ENCODE assay signal across 23 cellular contexts in genomic region chr6:40369028-40369427, GRCh38.
"Had no signal": no experiment of that assay in that cellular context is flagged by ENCODE, and none has a peak within 500 bp of the region (broad histone marks: within the 10 kb centered on the region; RNA-seq: fewer than 3 reads in every experiment).

No MANE protein-coding gene starts in this region.

- H3K4me3 Mint-ChIP-seq: activated naive CD4-positive, alpha-beta T cell treated with anti-CD3 and anti-CD28 coated beads for 36 hours; activated naive CD8-positive, alpha-beta T cell treated with anti-CD3 and anti-CD28 coated beads for 36 hours; stimulated activated naive B cell treated with anti-CD40 and anti-IgM and Interleukin-4, amounts not matched to agents 10 μg/mL and 1 μg/mL and 100 μg/mL, for 72 hours had no signal

- DNase-seq: activated CD4-positive, alpha-beta T cell treated with anti-CD3 and anti-CD28 coated beads, Interleukin-2, amount 50 U/mL, for 1 hour; activated CD4-positive, CD25-positive, alpha-beta regulatory T cell treated with anti-CD3 and anti-CD28 coated beads, Interleukin-2, amount 50 U/mL, for 72 hours; activated effector memory CD4-positive, alpha-beta T cell treated with Interleukin-2 at 50 U/mL for 16 hours; activated naive CD4-positive, alpha-beta T cell treated with anti-CD3 and anti-CD28 coated beads for 36 hours; activated naive CD8-positive, alpha-beta T cell treated with anti-CD3 and anti-CD28 coated beads for 36 hours; activated T-cell treated with anti-CD3 and anti-CD28 coated beads for 4 hours; amniotic stem cell; brain microvascular endothelial cell; dorsolateral prefrontal cortex; effector memory CD4-positive, alpha-beta T cell; erythroblast; kidney; left colon; mammary epithelial cell; ovary; stimulated activated CD4-positive, alpha-beta T cell treated with anti-CD3 and anti-CD28 coated beads, Interleukin-15, amount 100 ng/mL, for 24 hours; stimulated activated CD4-positive, alpha-beta T cell treated with anti-CD3 and anti-CD28 coated beads, Interleukin-2, amount 100 ng/mL, for 24 hours; stimulated activated naive B cell treated with anti-CD40 and anti-IgM and Interleukin-4, amounts not matched to agents 10 μg/mL and 1 μg/mL and 100 μg/mL, for 72 hours; stomach; T-helper 9 cell; thyroid gland; upper lobe of left lung had no signal

- H3K4me1 Mint-ChIP-seq: stimulated activated naive B cell treated with anti-CD40 and anti-IgM and Interleukin-4, amounts not matched to agents 10 μg/mL and 1 μg/mL and 100 μg/mL, for 72 hours had no signal

- H3K27ac Mint-ChIP-seq: activated naive CD4-positive, alpha-beta T cell treated with anti-CD3 and anti-CD28 coated beads for 36 hours; activated naive CD8-positive, alpha-beta T cell treated with anti-CD3 and anti-CD28 coated beads for 36 hours; stimulated activated naive B cell treated with anti-CD40 and anti-IgM and Interleukin-4, amounts not matched to agents 10 μg/mL and 1 μg/mL and 100 μg/mL, for 72 hours had no signal

- ATAC-seq: gastroesophageal sphincter; left colon; stimulated activated naive B cell treated with anti-CD40 and anti-IgM and Interleukin-4, amounts not matched to agents 10 μg/mL and 1 μg/mL and 100 μg/mL, for 72 hours had no signal

- H3K36me3 Mint-ChIP-seq: activated naive CD8-positive, alpha-beta T cell treated with anti-CD3 and anti-CD28 coated beads for 36 hours; stimulated activated naive B cell treated with anti-CD40 and anti-IgM and Interleukin-4, amounts not matched to agents 10 μg/mL and 1 μg/mL and 100 μg/mL, for 72 hours had no signal
